Comparison of ENCODE assay signal across 8 cellular contexts in genomic region chr12:124911521-124911920, GRCh38. TPM values are rescaled to one million over a fixed set of nuclear protein-coding genes. Genes with fewer than 3 reads are reported as not detected.
DNase-seq lines count a peak whose midpoint lies in the region; ATAC-seq and TF ChIP-seq lines count a peak whose summit lies in the region.
"Not testable (repeated sequence)": the region's sequence is repeated elsewhere in the genome, so short reads cannot be mapped to it uniquely, and the experiment has no call there.

No MANE protein-coding gene starts in this region.

- peak overlapping the region in 6 of 7 donors; percentile 20 to 93 (median 66) for H3K27ac Mint-ChIP-seq in CD4-positive, alpha-beta memory T cell
- peak overlapping the region; percentile 87 for H3K27ac Mint-ChIP-seq in type B pancreatic cell

- H3K9ac ChIP-seq in mammary epithelial cell (ENCODE audit: insufficient read depth, low read length) = peak overlapping the region; percentile 40

- not testable (repeated sequence) for H3K9me3 ChIP-seq in CD4-positive, alpha-beta memory T cell (ENCODE audit: control insufficient read depth in 1 of 2, low read length in 2 of 2); mammary epithelial cell (replicated peaks; ENCODE audit: insufficient read depth, low read length); mesodermal cell (ENCODE audit: control insufficient read depth, low read length)

- in situ Hi-C loops in mammary epithelial cell (cut with MboI; ENCODE audit: low sequenced_read_pairs in 2 of 2) = not testable (repeated sequence)

- H3K4me1 ChIP-seq in CD4-positive, alpha-beta memory T cell (ENCODE audit: insufficient read depth, low read length) = peaks cover 60% of the 10 kb centered on the region
- H3K4me1 ChIP-seq in mammary epithelial cell (ENCODE audit: insufficient read depth, low read length) = peaks cover 16% of the 10 kb centered on the region
- not testable (repeated sequence) for H3K4me1 ChIP-seq in mesodermal cell (ENCODE audit: control insufficient read depth, insufficient read depth, low read length, poor library complexity, severe bottlenecking)

- not testable (repeated sequence) for BruUV-seq in mammary epithelial cell (replicated peaks; lab: Mats Ljungman, UMichigan)

- POLR2A ChIA-PET in CD4-positive, alpha-beta memory T cell (lab: Charles Lee; ENCODE audit: partially characterized antibody) = interaction anchor here (1.1 to 8.4 kb wide), 5 partner anchors 9 to 28 kb away, joined by 3 to 237 read pairs (median 23); no protein-coding TSS in a partner anchor

- 29% methylated on average over 5 of the region's 6 CpGs for WGBS in mammary epithelial cell (ENCODE audit: low coverage, missing lambda C conversion rate)
- 100% methylated on average over 2 of the region's 6 CpGs; no CpG with 5 or more reads in 1 of the 2 experiments for WGBS in mesodermal cell (ENCODE audit: insufficient coverage in 2 of 2), 2 experiments

- ATAC-seq in activated T-cell treated with anti-CD3 and anti-CD28 coated beads, Interleukin-2, amount 50 U/mL, for 4 hours = not testable (repeated sequence)

- not testable (repeated sequence) for TF ChIP-seq CTCF in NB4 (IDR thresholded peaks at IDR 0.05; ENCODE audit: low read depth, low read length); mammary epithelial cell (conservative IDR thresholded peaks at IDR 0.05 in 1 of 2, IDR thresholded peaks at IDR 0.05 in 1 of 2; ENCODE audit: extremely low read depth in 1 of 2, insufficient read depth in 1 of 2, low read depth in 1 of 2, low read length in 2 of 2); fibroblast of pulmonary artery (IDR thresholded peaks at IDR 0.05; ENCODE audit: low read length, missing control alignments); retinal pigment epithelial cell (conservative IDR thresholded peaks at IDR 0.05; ENCODE audit: low read depth, low read length); type B pancreatic cell (conservative IDR thresholded peaks at IDR 0.05)

- H3K36me3 ChIP-seq in CD4-positive, alpha-beta memory T cell (ENCODE audit: insufficient read depth, low read length) = peaks cover 24% of the 10 kb centered on the region
- H3K36me3 ChIP-seq in mammary epithelial cell (ENCODE audit: insufficient read depth, low read length) (peaks cover 14% of the 10 kb centered on the region), mesodermal cell (ENCODE audit: control insufficient read depth, insufficient read depth, low read length) (peaks cover 32% of the 10 kb centered on the region)

- CTCF ChIA-PET in CD4-positive, alpha-beta memory T cell (lab: Charles Lee; ENCODE audit: partially characterized antibody) = interaction anchor here (0.9 to 30.2 kb wide), 4 partner anchors 10 to 30 kb away, joined by 3 to 898 read pairs (median 4); no protein-coding TSS in a partner anchor
- CTCF ChIA-PET in mammary epithelial cell (lab: Charles Lee; ENCODE audit: low non-redundant PET) = not testable (repeated sequence)

- H3K4me2 ChIP-seq in mammary epithelial cell (ENCODE audit: insufficient read depth, low read depth, low read length) = peak overlapping the region; percentile 78

- H3K27me3 ChIP-seq in CD4-positive, alpha-beta memory T cell (ENCODE audit: insufficient read depth, low read length); mammary epithelial cell (ENCODE audit: insufficient read depth, low read length): not testable (repeated sequence)

- H3K27ac ChIP-seq in CD4-positive, alpha-beta memory T cell (ENCODE audit: low read depth, low read length); mammary epithelial cell (ENCODE audit: insufficient read depth, low read depth, low read length); mesodermal cell (ENCODE audit: low read depth, low read length, severe bottlenecking): not testable (repeated sequence)

- not testable (repeated sequence) for DNase-seq in CD4-positive, alpha-beta memory T cell; NB4 (ENCODE audit: low read depth); activated T-cell treated with anti-CD3 and anti-CD28 coated beads, Interleukin-2, amount 50 U/mL, for 4 hours; mammary epithelial cell; fibroblast of pulmonary artery (ENCODE audit: low read depth); retinal pigment epithelial cell (ENCODE audit: low read depth); type B pancreatic cell (ENCODE audit: extremely low spot score, unreplicated experiment)

- H3K4me3 Mint-ChIP-seq in CD4-positive, alpha-beta memory T cell = peak overlapping the region in 7 of 8 donors; percentile 11 to 70 (median 47)
- peak overlapping the region; percentile 72 for H3K4me3 Mint-ChIP-seq in activated T-cell treated with anti-CD3 and anti-CD28 coated beads, Interleukin-2, amount 50 U/mL, for 4 hours
- peak overlapping the region; percentile 84 for H3K4me3 Mint-ChIP-seq in type B pancreatic cell

- H2AFZ ChIP-seq in mammary epithelial cell (ENCODE audit: low read depth, low read length) = not testable (repeated sequence)

- not testable (repeated sequence) for TF ChIP-seq POLR2A in NB4 (IDR thresholded peaks at IDR 0.05; ENCODE audit: extremely low read depth, insufficient read length)

- not testable (repeated sequence) for H3K27me3 Mint-ChIP-seq in CD4-positive, alpha-beta memory T cell; activated T-cell treated with anti-CD3 and anti-CD28 coated beads, Interleukin-2, amount 50 U/mL, for 4 hours (ENCODE audit: low read depth)
- H3K27me3 Mint-ChIP-seq in type B pancreatic cell = peaks cover 24% of the 10 kb centered on the region

- peaks cover 24% of the 10 kb centered on the region for H4K20me1 ChIP-seq in mammary epithelial cell (ENCODE audit: insufficient read depth, low read length)

- H3K9me3 Mint-ChIP-seq in CD4-positive, alpha-beta memory T cell = peaks cover 0 to 15% (median 3%) of the 10 kb centered on the region in 8 donors
- not testable (repeated sequence) for H3K9me3 Mint-ChIP-seq in activated T-cell treated with anti-CD3 and anti-CD28 coated beads, Interleukin-2, amount 50 U/mL, for 4 hours; type B pancreatic cell

- not testable (repeated sequence) for H3K4me3 ChIP-seq in CD4-positive, alpha-beta memory T cell (ENCODE audit: low read length in 2 of 2)
- peak overlapping the region; percentile 6 for H3K4me3 ChIP-seq in NB4 (ENCODE audit: low read depth, low read length)
- H3K4me3 ChIP-seq in mammary epithelial cell (replicated peaks in 1 of 3; ENCODE audit: insufficient read depth in 1 of 3, low read depth in 2 of 3, low read length in 3 of 3) = peak overlapping the region; percentile 52 to 59 (median 57)
- peak overlapping the region; percentile 54 for H3K4me3 ChIP-seq in fibroblast of pulmonary artery (replicated peaks; ENCODE audit: low read depth, low read length)
- H3K4me3 ChIP-seq in mesodermal cell (ENCODE audit: extremely low read depth, insufficient read depth, low read length, poor library complexity, severe bottlenecking) = peak overlapping the region; percentile 22
- H3K4me3 ChIP-seq in retinal pigment epithelial cell (ENCODE audit: low read length) = peak overlapping the region; percentile 37

- H3K36me3 Mint-ChIP-seq in CD4-positive, alpha-beta memory T cell = peaks cover 31 to 40% of the 10 kb centered on the region in 2 donors
- H3K36me3 Mint-ChIP-seq in activated T-cell treated with anti-CD3 and anti-CD28 coated beads, Interleukin-2, amount 50 U/mL, for 4 hours (ENCODE audit: insufficient read depth) = peaks cover 34% of the 10 kb centered on the region
- H3K36me3 Mint-ChIP-seq in type B pancreatic cell = peaks cover 44% of the 10 kb centered on the region

- peaks cover 53% of the 10 kb centered on the region for H3K79me2 ChIP-seq in mammary epithelial cell (ENCODE audit: insufficient read depth, low read length)

- H3K4me1 Mint-ChIP-seq in CD4-positive, alpha-beta memory T cell = peaks cover 47 to 66% (median 58%) of the 10 kb centered on the region in 4 donors
- peaks cover 52% of the 10 kb centered on the region for H3K4me1 Mint-ChIP-seq in activated T-cell treated with anti-CD3 and anti-CD28 coated beads, Interleukin-2, amount 50 U/mL, for 4 hours (ENCODE audit: low read depth)
- H3K4me1 Mint-ChIP-seq in type B pancreatic cell (ENCODE audit: unreplicated experiment) = peaks cover 51% of the 10 kb centered on the region

- intact Hi-C loops in CD4-positive, alpha-beta memory T cell (cut with micrococcal nuclease) = not testable (repeated sequence)
- intact Hi-C loops in mammary epithelial cell (cut with micrococcal nuclease) = loop anchor here (5.0 kb wide), 1 partner anchor 76 kb away; the partner anchor contains the start of gene DHX37

- dilution Hi-C loops in mammary epithelial cell (cut with HindIII; ENCODE audit: low sequenced_read_pairs) = not testable (repeated sequence)

RNA-seq across cellular contexts. Expression of gene UBC, which starts 2.9 kb away (rescaled TPM):
- 100 to 1,000 TPM; 858 to 878 TPM for total RNA-seq in CD4-positive, alpha-beta memory T cell
- polyA plus RNA-seq in CD4-positive, alpha-beta memory T cell = 1,000 to 10,000 TPM in 1 of 2 donors, 100 to 1,000 TPM in 1; 853 to 1,668 TPM
- total RNA-seq in activated T-cell treated with anti-CD3 and anti-CD28 coated beads, Interleukin-2, amount 50 U/mL, for 4 hours = 100 to 1,000 TPM; 856 to 923 (median 865) TPM
- 1,000 to 10,000 TPM; 1,187 to 2,186 TPM for total RNA-seq in mammary epithelial cell
- 3,278 TPM for polyA plus RNA-seq in mammary epithelial cell
- 2,197 TPM for polyA minus RNA-seq in mammary epithelial cell
- 1,245 TPM for polyA plus RNA-seq in mesodermal cell (2013, experiment 1 of 2)
- polyA plus RNA-seq in mesodermal cell (2013, experiment 2 of 2) = 1,003 TPM
- total RNA-seq in type B pancreatic cell (ENCODE audit: low replicate concordance) = 761 and 1,411 TPM in 2 replicates

RNA-seq across cellular contexts. Expression of gene SCARB1, which starts 47.9 kb away (rescaled TPM):
- 1 to 10 TPM; 2.2 to 2.6 TPM for total RNA-seq in CD4-positive, alpha-beta memory T cell
- 1 to 10 TPM; 1.5 to 1.6 TPM for polyA plus RNA-seq in CD4-positive, alpha-beta memory T cell
- total RNA-seq in activated T-cell treated with anti-CD3 and anti-CD28 coated beads, Interleukin-2, amount 50 U/mL, for 4 hours = 10 to 100 TPM; 17.0 to 29.9 (median 23.4) TPM
- 10 to 100 TPM; 44.8 to 60.9 TPM for total RNA-seq in mammary epithelial cell
- polyA plus RNA-seq in mammary epithelial cell = 122 TPM
- 117 TPM for polyA minus RNA-seq in mammary epithelial cell
- 27.8 TPM for polyA plus RNA-seq in mesodermal cell (2013, experiment 1 of 2)
- 20.4 TPM for polyA plus RNA-seq in mesodermal cell (2013, experiment 2 of 2)
- total RNA-seq in type B pancreatic cell (ENCODE audit: low replicate concordance) = 23.4 and 27.7 TPM in 2 replicates
